ENCODE assay signal across 19 cellular contexts in genomic region chr14:59098377-59098776, GRCh38.
A peak's percentile ranks its signal among the peaks of the same experiment; 100 is the strongest.
DNase-seq lines count a peak whose midpoint lies in the region; ATAC-seq and TF ChIP-seq lines count a peak whose summit lies in the region.
"Had no signal": no experiment of that assay in that cellular context is flagged by ENCODE, and none has a peak within 500 bp of the region (broad histone marks: within the 10 kb centered on the region; RNA-seq: fewer than 3 reads in every experiment).

No MANE protein-coding gene starts in this region.

- TF ChIP-seq CTCF in HFFc6 (IDR thresholded peaks at IDR 0.05) (no peak), thyroid gland (IDR thresholded peaks at IDR 0.05) (no peak)

- H3K4me3 Mint-ChIP-seq in HFFc6 = no peak overlapping the region
- no peak overlapping the region for H3K4me3 Mint-ChIP-seq in activated T-cell treated with anti-CD3 and anti-CD28 coated beads, Interleukin-2, amount 50 U/mL, for 4 hours
- no peak overlapping the region for H3K4me3 Mint-ChIP-seq in activated CD4-positive, alpha-beta T cell treated with anti-CD3 and anti-CD28 coated beads for 36 hours
- H3K4me3 Mint-ChIP-seq: T-helper 17 cell had no signal

- no peak overlapping the region for H3K27ac Mint-ChIP-seq in HFFc6
- no peak overlapping the region for H3K27ac Mint-ChIP-seq in activated CD4-positive, alpha-beta T cell treated with anti-CD3 and anti-CD28 coated beads for 36 hours
- H3K27ac Mint-ChIP-seq: T-helper 17 cell had no signal

- DNase-seq in A172 (ENCODE audit: low spot score) = peak; percentile 64
- peak; percentile 94 for DNase-seq in HFFc6
- peak; percentile 60 for DNase-seq in adipocyte (ENCODE audit: low read depth)
- DNase-seq in glomerular visceral epithelial cell (ENCODE audit: extremely low spot score) = peak; percentile 58
- no peak for DNase-seq in activated T-cell treated with anti-CD3 and anti-CD28 coated beads, Interleukin-2, amount 50 U/mL, for 4 hours
- no peak for DNase-seq in thyroid gland
- DNase-seq in activated CD4-positive, alpha-beta T cell treated with anti-CD3 and anti-CD28 coated beads for 36 hours = no peak
- DNase-seq in H4 (ENCODE audit: low spot score) = no peak
- DNase-seq: 8988T; activated CD4-positive, alpha-beta T cell treated with anti-CD3 and anti-CD28 coated beads, Interleukin-2, amount 50 U/mL, for 1 hour; effector memory CD4-positive, alpha-beta T cell; heart left ventricle; NCI-H1417; NCI-H510A treated with DMSO at 0.1 percent for 48 hours; Peyer's patch; stomach; T-helper 17 cell had no signal

- no peak overlapping the region for H3K27ac ChIP-seq in thyroid gland
- H3K27ac ChIP-seq: heart left ventricle, Peyer's patch, skin epidermis, stomach had no signal

- no peak for TF ChIP-seq POLR2A in thyroid gland (IDR thresholded peaks at IDR 0.05)

- no peak for ATAC-seq in activated T-cell treated with anti-CD3 and anti-CD28 coated beads, Interleukin-2, amount 50 U/mL, for 4 hours
- no peak for ATAC-seq in activated CD4-positive, alpha-beta T cell treated with anti-CD3 and anti-CD28 coated beads for 36 hours
- ATAC-seq: heart left ventricle, left lobe of liver, T-helper 17 cell had no signal

- no peak overlapping the region for H3K4me3 ChIP-seq in adipocyte (ENCODE audit: low read length)
- no peak overlapping the region for H3K4me3 ChIP-seq in thyroid gland (replicated peaks in 1 of 3)
- H3K4me3 ChIP-seq: heart left ventricle, Peyer's patch, skin epidermis, stomach had no signal

- peaks cover 3% of the 10 kb centered on the region for H3K4me1 ChIP-seq in adipocyte (ENCODE audit: control insufficient read depth, insufficient read depth, low read length)
- H3K4me1 ChIP-seq in thyroid gland = no peaks in the 10 kb centered on the region
- H3K4me1 ChIP-seq: heart left ventricle, Peyer's patch, stomach had no signal

- WGBS in thyroid gland, 2 donors = 91 to 93% methylated on average over 4 of the region's 4 CpGs

- H3K27me3 ChIP-seq in adipocyte (replicated peaks; ENCODE audit: control insufficient read depth, insufficient read depth, low read length) (no peaks in the 10 kb centered on the region), thyroid gland (no peaks in the 10 kb centered on the region)
- H3K27me3 ChIP-seq: Peyer's patch, stomach had no signal

- no peaks in the 10 kb centered on the region for H3K36me3 Mint-ChIP-seq in HFFc6 (ENCODE audit: low read depth)
- H3K36me3 Mint-ChIP-seq in activated T-cell treated with anti-CD3 and anti-CD28 coated beads, Interleukin-2, amount 50 U/mL, for 4 hours (ENCODE audit: insufficient read depth) = no peaks in the 10 kb centered on the region
- no peaks in the 10 kb centered on the region for H3K36me3 Mint-ChIP-seq in activated CD4-positive, alpha-beta T cell treated with anti-CD3 and anti-CD28 coated beads for 36 hours (ENCODE audit: low read depth)

- intact Hi-C loops in thyroid gland (cut with DNase I) = no loop called here
- intact Hi-C loops in activated CD4-positive, alpha-beta T cell treated with anti-CD3 and anti-CD28 coated beads for 36 hours (cut with DNase I, micrococcal nuclease) = no loop called here

- POLR2A ChIA-PET in activated CD4-positive, alpha-beta T cell treated with anti-CD3 and anti-CD28 coated beads for 36 hours (lab: Charles Lee) = no interaction called here

- H3K27me3 Mint-ChIP-seq in HFFc6 (ENCODE audit: insufficient read depth) = peaks cover 3% of the 10 kb centered on the region
- peaks cover 12% of the 10 kb centered on the region for H3K27me3 Mint-ChIP-seq in activated T-cell treated with anti-CD3 and anti-CD28 coated beads, Interleukin-2, amount 50 U/mL, for 4 hours (ENCODE audit: low read depth)
- H3K27me3 Mint-ChIP-seq in activated CD4-positive, alpha-beta T cell treated with anti-CD3 and anti-CD28 coated beads for 36 hours = peaks cover 10% of the 10 kb centered on the region

- peaks cover 24% of the 10 kb centered on the region for H3K4me1 Mint-ChIP-seq in HFFc6 (ENCODE audit: low read depth)
- no peaks in the 10 kb centered on the region for H3K4me1 Mint-ChIP-seq in activated T-cell treated with anti-CD3 and anti-CD28 coated beads, Interleukin-2, amount 50 U/mL, for 4 hours (ENCODE audit: low read depth)
- no peaks in the 10 kb centered on the region for H3K4me1 Mint-ChIP-seq in activated CD4-positive, alpha-beta T cell treated with anti-CD3 and anti-CD28 coated beads for 36 hours

- CTCF ChIA-PET in activated CD4-positive, alpha-beta T cell treated with anti-CD3 and anti-CD28 coated beads for 36 hours (lab: Charles Lee) = interaction anchor here (1.0 to 1.3 kb wide), 2 partner anchors 9 to 26 kb away, joined by 3 to 4 read pairs; no protein-coding TSS in a partner anchor

- H3K36me3 ChIP-seq in adipocyte (ENCODE audit: control insufficient read depth, insufficient read depth, low read length, severe bottlenecking) = no peaks in the 10 kb centered on the region
- H3K36me3 ChIP-seq in thyroid gland = no peaks in the 10 kb centered on the region
- H3K36me3 ChIP-seq: heart left ventricle, Peyer's patch, stomach had no signal

- H3K9me3 Mint-ChIP-seq in HFFc6 = no peaks in the 10 kb centered on the region
- no peaks in the 10 kb centered on the region for H3K9me3 Mint-ChIP-seq in activated T-cell treated with anti-CD3 and anti-CD28 coated beads, Interleukin-2, amount 50 U/mL, for 4 hours
- H3K9me3 Mint-ChIP-seq in activated CD4-positive, alpha-beta T cell treated with anti-CD3 and anti-CD28 coated beads for 36 hours (ENCODE audit: low read depth) = no peaks in the 10 kb centered on the region

- no peak overlapping the region for H3K9ac ChIP-seq in adipocyte (ENCODE audit: low read length)

- H3K9me3 ChIP-seq in adipocyte (ENCODE audit: control insufficient read depth, low read length) = no peaks in the 10 kb centered on the region
- H3K9me3 ChIP-seq in thyroid gland = no peaks in the 10 kb centered on the region
- H3K9me3 ChIP-seq: heart left ventricle, Peyer's patch, stomach had no signal

Comparison
In these comparisons a context has a peak if more than half of its experiments do, and no peak if none do; other contexts are left out.
1. DNase-seq: peak in A172 (single experiment), HFFc6 (single experiment), adipocyte (single experiment) and glomerular visceral epithelial cell (single experiment); none in activated T-cell treated with anti-CD3 and anti-CD28 coated beads, Interleukin-2, amount 50 U/mL, for 4 hours (single experiment), thyroid gland (0 of 2), activated CD4-positive, alpha-beta T cell treated with anti-CD3 and anti-CD28 coated beads for 36 hours (single experiment) and H4 (single experiment).